18 cellular contexts compared by ENCODE assay signal in genomic region chr18:64410685-64411084, GRCh38.
A peak's percentile ranks its signal among the peaks of the same experiment; 100 is the strongest.
DNase-seq lines count a peak whose midpoint lies in the region; ATAC-seq, FAIRE-seq and TF ChIP-seq lines count a peak whose summit lies in the region.
"Had no signal": no experiment of that assay in that cellular context is flagged by ENCODE, and none has a peak within 500 bp of the region (broad histone marks: within the 10 kb centered on the region; RNA-seq: fewer than 3 reads in every experiment).

No MANE protein-coding gene starts in this region.

- no peak for TF ChIP-seq RAD21 in H1 (IDR thresholded peaks at IDR 0.05 in 1 of 2, conservative IDR thresholded peaks at IDR 0.05 in 1 of 2; ENCODE audit: low read depth in 2 of 2, low read length in 2 of 2)

- H3K4me2 ChIP-seq in OCI-LY3 (ENCODE audit: low read length) = peak overlapping the region; percentile 23
- no peak overlapping the region for H3K4me2 ChIP-seq in H1 (ENCODE audit: insufficient read depth in 1 of 2, low read depth in 2 of 2, low read length in 2 of 2)
- H3K4me2 ChIP-seq in smooth muscle cell = no peak overlapping the region
- H3K4me2 ChIP-seq: BLaER1 treated with 17β-estradiol and CSF1 and Interleukin-3, amounts not matched to agents 10 nM and 100 nM had no signal

- H2BK5ac ChIP-seq in H1 (ENCODE audit: low read depth, low read length) = no peak overlapping the region

- H3K18ac ChIP-seq in H1 (ENCODE audit: extremely low read depth, low read length) = no peak overlapping the region

- no peak for FAIRE-seq in H1 (lab: Jason Lieb, UNC)
- FAIRE-seq: GM12878, GM19239, HepG2 had no signal

- H4K5ac ChIP-seq in H1 (ENCODE audit: insufficient read length, low read depth, low read length) = no peak overlapping the region

- H4K20me1 ChIP-seq in OCI-LY3 (ENCODE audit: insufficient read depth, low read length) (no peaks in the 10 kb centered on the region), H1 (replicated peaks in 1 of 2; ENCODE audit: control insufficient read depth in 1 of 2, insufficient read depth in 2 of 2, low read length in 2 of 2) (no peaks in the 10 kb centered on the region), smooth muscle cell (ENCODE audit: low read depth) (no peaks in the 10 kb centered on the region)
- H4K20me1 ChIP-seq: BLaER1 treated with 17β-estradiol and CSF1 and Interleukin-3, amounts not matched to agents 10 nM and 100 nM had no signal

- H3K14ac ChIP-seq in H1 (ENCODE audit: insufficient read length) = no peak overlapping the region

- no peak overlapping the region for H2BK15ac ChIP-seq in H1 (ENCODE audit: low read length)

- no peak for TF ChIP-seq CTCF in OCI-LY3 (IDR thresholded peaks at IDR 0.05; ENCODE audit: low read depth, low read length)
- no peak for TF ChIP-seq CTCF in H1 (IDR thresholded peaks at IDR 0.05; ENCODE audit: control extremely low read depth in 1 of 3, insufficient read depth in 1 of 3, low read depth in 1 of 3, low read length in 3 of 3)
- TF ChIP-seq CTCF in smooth muscle cell (IDR thresholded peaks at IDR 0.05; ENCODE audit: borderline replicate concordance, insufficient read depth, poor library complexity, severe bottlenecking) = no peak
- TF ChIP-seq CTCF in tibial artery (IDR thresholded peaks at IDR 0.05) = no peak

- CTCF ChIA-PET in H1 (lab: Charles Lee; ENCODE audit: partially characterized antibody) = interaction anchor here (0.8 to 3.0 kb wide), 14 partner anchors 11 to 796 kb away, joined by 3 to 19 read pairs (median 4); no protein-coding TSS in a partner anchor

- H3K36me3 Mint-ChIP-seq in activated T-cell treated with anti-CD3 and anti-CD28 coated beads, Interleukin-2, amount 50 U/mL, for 72 hours (ENCODE audit: insufficient read depth in 2 of 2) = no peaks in the 10 kb centered on the region
- H3K36me3 Mint-ChIP-seq: CD8-positive, alpha-beta T cell had no signal

- POLR2A ChIA-PET in H1 (lab: Charles Lee; ENCODE audit: partially characterized antibody) = no interaction called here

- no peak overlapping the region for H3K4me3 Mint-ChIP-seq in activated T-cell treated with anti-CD3 and anti-CD28 coated beads, Interleukin-2, amount 50 U/mL, for 72 hours
- H3K4me3 Mint-ChIP-seq: B cell; CD8-positive, alpha-beta T cell had no signal

- no peak overlapping the region for H3K56ac ChIP-seq in H1 (replicated peaks; ENCODE audit: insufficient read length, low read depth, low read length)

- no peak overlapping the region for H2BK12ac ChIP-seq in H1 (ENCODE audit: low read depth, low read length)

- no peaks in the 10 kb centered on the region for H3K79me1 ChIP-seq in H1 (ENCODE audit: low read depth, low read length)

- H3K4me1 ChIP-seq in OCI-LY3 (ENCODE audit: low read length) (peaks cover 53% of the 10 kb centered on the region), H1 (replicated peaks in 1 of 4; ENCODE audit: control insufficient read depth in 3 of 4, insufficient read depth in 4 of 4, low read length in 3 of 4) (no peaks in the 10 kb centered on the region; a peak in 1 of 7 replicates), smooth muscle cell (ENCODE audit: low read depth) (no peaks in the 10 kb centered on the region), tibial artery (no peaks in the 10 kb centered on the region)
- H3K4me1 ChIP-seq: BLaER1 treated with 17β-estradiol and CSF1 and Interleukin-3, amounts not matched to agents 10 nM and 100 nM; HAP-1 had no signal

- H3K79me2 ChIP-seq in OCI-LY3 (ENCODE audit: low read length) (no peaks in the 10 kb centered on the region), H1 (ENCODE audit: control insufficient read depth in 1 of 2, insufficient read depth in 2 of 2, low read length in 2 of 2) (no peaks in the 10 kb centered on the region), smooth muscle cell (ENCODE audit: low read depth) (no peaks in the 10 kb centered on the region)

- ATAC-seq in GM18858 (IDR thresholded peaks at IDR 0.05; ENCODE audit: unreplicated experiment) = no peak
- no peak for ATAC-seq in activated T-cell treated with anti-CD3 and anti-CD28 coated beads, Interleukin-2, amount 50 U/mL, for 72 hours (replicated peaks in 1 of 2)
- ATAC-seq: CD8-positive, alpha-beta T cell; GM12878; HepG2 had no signal

- H3K4ac ChIP-seq in H1 (replicated peaks; ENCODE audit: insufficient read length, low read depth, low read length) = no peak overlapping the region

- H4K91ac ChIP-seq in H1 (replicated peaks; ENCODE audit: insufficient read length, low read length) = no peak overlapping the region

- 81% methylated on average over 6 of the region's 6 CpGs; no CpG with 5 or more reads in 1 of the 2 experiments for WGBS in H1 (ENCODE audit: extremely low coverage in 1 of 2, insufficient coverage in 1 of 2, insufficient read length in 1 of 2, insufficient replicate concordance in 2 of 2, low coverage in 1 of 2, low lambda C conversion rate in 2 of 2, missing lambda C conversion rate in 1 of 2), 2 experiments
- 79% methylated on average over 6 of the region's 6 CpGs for WGBS in smooth muscle cell (ENCODE audit: low lambda C conversion rate)

- DNase-seq in H1 (ENCODE audit: low read depth in 1 of 2, low spot score in 2 of 2) (no peak), lung microvascular endothelial cell (ENCODE audit: low read depth in 2 of 2) (peak; percentile 8 to 15), smooth muscle cell (lab: John Stamatoyannopoulos, UW; ENCODE audit: unreplicated experiment) (no peak), tibial artery (no peak)
- no peak for DNase-seq in activated T-cell treated with anti-CD3 and anti-CD28 coated beads, Interleukin-2, amount 50 U/mL, for 72 hours
- DNase-seq: CD8-positive, alpha-beta T cell; DMS 273 treated with DMSO at 0.1 percent for 48 hours; DMS53; DND-41; EL had no signal

- no peak overlapping the region for H2BK20ac ChIP-seq in H1 (ENCODE audit: low read length)

- no peak for TF ChIP-seq EP300 in H1 (IDR thresholded peaks at IDR 0.05; ENCODE audit: borderline replicate concordance in 1 of 2, low read depth in 2 of 2, low read length in 2 of 2)

- H3K9ac ChIP-seq in OCI-LY3 (ENCODE audit: low read length) = no peak overlapping the region
- no peak overlapping the region for H3K9ac ChIP-seq in H1 (replicated peaks in 1 of 4; ENCODE audit: extremely low read depth in 1 of 4, low read depth in 3 of 4, low read length in 3 of 4)
- H3K9ac ChIP-seq in smooth muscle cell (ENCODE audit: low read depth) = no peak overlapping the region
- H3K9ac ChIP-seq: BLaER1 treated with 17β-estradiol and CSF1 and Interleukin-3, amounts not matched to agents 10 nM and 100 nM had no signal

- no peaks in the 10 kb centered on the region for H3K27me3 Mint-ChIP-seq in activated T-cell treated with anti-CD3 and anti-CD28 coated beads, Interleukin-2, amount 50 U/mL, for 72 hours (ENCODE audit: low read depth)
- H3K27me3 Mint-ChIP-seq: B cell had no signal

- no peaks in the 10 kb centered on the region for H3K9me3 ChIP-seq in OCI-LY3 (ENCODE audit: insufficient read depth, low read length)
- H3K9me3 ChIP-seq in H1 (ENCODE audit: insufficient read depth in 2 of 2, low read depth in 1 of 2, low read length in 1 of 2) = no peaks in the 10 kb centered on the region; a peak in 1 of 4 replicates
- H3K9me3 ChIP-seq in smooth muscle cell (replicated peaks; ENCODE audit: low read depth) = no peaks in the 10 kb centered on the region
- no peaks in the 10 kb centered on the region for H3K9me3 ChIP-seq in tibial artery
- H3K9me3 ChIP-seq: HAP-1 had no signal

- no peaks in the 10 kb centered on the region for H3K4me1 Mint-ChIP-seq in activated T-cell treated with anti-CD3 and anti-CD28 coated beads, Interleukin-2, amount 50 U/mL, for 72 hours (ENCODE audit: low read depth)
- H3K4me1 Mint-ChIP-seq: B cell had no signal

- no peak overlapping the region for H4K8ac ChIP-seq in H1 (ENCODE audit: extremely low read depth, insufficient read depth, low read length)

- H3K23me2 ChIP-seq in H1 (ENCODE audit: low read depth, low read length) = no peaks in the 10 kb centered on the region

- no peak for TF ChIP-seq POLR2A in H1 (IDR thresholded peaks at IDR 0.05; ENCODE audit: control extremely low read depth in 1 of 2, low read depth in 2 of 2, low read length in 2 of 2)

- H2BK120ac ChIP-seq in H1 (replicated peaks; ENCODE audit: low read depth, low read length) = no peak overlapping the region

- no peak overlapping the region for H3K27ac ChIP-seq in OCI-LY3 (ENCODE audit: low read length)
- no peak overlapping the region for H3K27ac ChIP-seq in H1 (ENCODE audit: low read depth, low read length)
- H3K27ac ChIP-seq in smooth muscle cell (ENCODE audit: low read depth) = no peak overlapping the region
- no peak overlapping the region for H3K27ac ChIP-seq in tibial artery
- H3K27ac ChIP-seq: BLaER1 treated with 17β-estradiol and CSF1 and Interleukin-3, amounts not matched to agents 10 nM and 100 nM had no signal

- H3K27ac Mint-ChIP-seq in activated T-cell treated with anti-CD3 and anti-CD28 coated beads, Interleukin-2, amount 50 U/mL, for 72 hours = no peak overlapping the region
- H3K27ac Mint-ChIP-seq: B cell; CD8-positive, alpha-beta T cell had no signal

- peaks cover 1% of the 10 kb centered on the region for H3K36me3 ChIP-seq in OCI-LY3 (replicated peaks; ENCODE audit: low read depth, low read length)
- H3K36me3 ChIP-seq in H1 (ENCODE audit: control insufficient read depth in 2 of 4, insufficient read depth in 4 of 4, low read length in 3 of 4) = no peaks in the 10 kb centered on the region
- H3K36me3 ChIP-seq in smooth muscle cell (ENCODE audit: low read depth) = no peaks in the 10 kb centered on the region
- H3K36me3 ChIP-seq in tibial artery = no peaks in the 10 kb centered on the region
- H3K36me3 ChIP-seq: BLaER1 treated with 17β-estradiol and CSF1 and Interleukin-3, amounts not matched to agents 10 nM and 100 nM; HAP-1 had no signal

- H2AFZ ChIP-seq in OCI-LY3 (ENCODE audit: low read depth, low read length) (0 out of 2 replicates have a peak overlapping the region, but pooled peaks have one; percentile 10), H1 (ENCODE audit: low read length) (peak overlapping the region; percentile 7; the same call in 1 of the 2 replicates), smooth muscle cell (ENCODE audit: low read depth) (peak overlapping the region; percentile 44)

- intact Hi-C loops in tibial artery (cut with DNase I; ENCODE audit: low total_unique reads) = no loop called here

- H3F3A ChIP-seq in smooth muscle cell (ENCODE audit: low read depth) = no peaks in the 10 kb centered on the region

- H3K9me3 Mint-ChIP-seq in activated T-cell treated with anti-CD3 and anti-CD28 coated beads, Interleukin-2, amount 50 U/mL, for 72 hours = no peaks in the 10 kb centered on the region

- H2AK5ac ChIP-seq in H1 (ENCODE audit: low read depth, low read length) = no peak overlapping the region

- H3K4me3 ChIP-seq in OCI-LY3 (ENCODE audit: low read length) (no peak overlapping the region), H1 (ENCODE audit: extremely low read depth in 1 of 4, insufficient read depth in 2 of 4, low read depth in 3 of 4, low read length in 4 of 4) (no peak overlapping the region), smooth muscle cell (no peak overlapping the region), tibial artery (no peak overlapping the region)
- H3K4me3 ChIP-seq: BLaER1 treated with 17β-estradiol and CSF1 and Interleukin-3, amounts not matched to agents 10 nM and 100 nM; GM12878; HAP-1 had no signal

- H3K27me3 ChIP-seq in OCI-LY3 (ENCODE audit: low read depth, low read length) (no peaks in the 10 kb centered on the region), H1 (replicated peaks in 1 of 4; ENCODE audit: control insufficient read depth in 3 of 4, extremely low read depth in 1 of 4, insufficient read depth in 3 of 4, low read length in 3 of 4) (peaks cover 0 to 1% (median 0%) of the 10 kb centered on the region in 4 experiments; a peak in 1 of 7 replicates), smooth muscle cell (ENCODE audit: low read depth) (no peaks in the 10 kb centered on the region), tibial artery (no peaks in the 10 kb centered on the region)
- H3K27me3 ChIP-seq: BLaER1 treated with 17β-estradiol and CSF1 and Interleukin-3, amounts not matched to agents 10 nM and 100 nM had no signal

- H3K23ac ChIP-seq in H1 (ENCODE audit: insufficient read length) = no peak overlapping the region

Comparison
In these comparisons a context has a peak if more than half of its experiments do, and no peak if none do; other contexts are left out.
1. DNase-seq: peak in lung microvascular endothelial cell (2 of 2); none in H1 (0 of 2), smooth muscle cell (single experiment), activated T-cell treated with anti-CD3 and anti-CD28 coated beads, Interleukin-2, amount 50 U/mL, for 72 hours (0 of 2) and tibial artery (0 of 2).
2. Peak in every context shown above with its lines, with median percentiles within 50 percentile points of each other: H2AFZ ChIP-seq.